18 cellular contexts compared by ENCODE assay signal in genomic region chr15:90855139-90855538, GRCh38. TPM values are rescaled to one million over a fixed set of nuclear protein-coding genes. Genes with fewer than 3 reads are reported as not detected.
DNase-seq lines count a peak whose midpoint lies in the region; ATAC-seq lines count a peak whose summit lies in the region.
"Had no signal": no experiment of that assay in that cellular context is flagged by ENCODE, and none has a peak within 500 bp of the region (broad histone marks: within the 10 kb centered on the region; RNA-seq: fewer than 3 reads in every experiment).

No MANE protein-coding gene starts in this region.

- peaks cover 25% of the 10 kb centered on the region for H3K36me3 Mint-ChIP-seq in activated CD4-positive, alpha-beta T cell treated with anti-CD3 and anti-CD28 coated beads, Interleukin-2, amount 10 ng/mL, durations not matched to agents 7 days and 5 days (ENCODE audit: low read depth)
- H3K36me3 Mint-ChIP-seq in CD4-positive, alpha-beta memory T cell, result no peaks in the 10 kb centered on the region
- H3K36me3 Mint-ChIP-seq in activated T-helper 2 cell treated with anti-CD3 and anti-CD28 coated beads, Interferon-gamma antibody, Interleukin-2, Interleukin-4, amounts not matched to agents 10 μg/mL and 5 μg/mL and 100 μg/mL, durations not matched to agents 14 hours and 24 hours and 36 hours (ENCODE audit: low read depth), result peaks cover 22% of the 10 kb centered on the region
- peaks cover 0 to 28% (median 0%) of the 10 kb centered on the region in 5 donors for H3K36me3 Mint-ChIP-seq in naive thymus-derived CD4-positive, alpha-beta T cell

- H3K9me3 Mint-ChIP-seq in activated CD4-positive, alpha-beta T cell treated with anti-CD3 and anti-CD28 coated beads, Interleukin-2, amount 10 ng/mL, durations not matched to agents 7 days and 5 days, result peaks cover 8% of the 10 kb centered on the region
- H3K9me3 Mint-ChIP-seq in CD4-positive, alpha-beta memory T cell, result no peaks in the 10 kb centered on the region
- no peaks in the 10 kb centered on the region for H3K9me3 Mint-ChIP-seq in activated T-helper 2 cell treated with anti-CD3 and anti-CD28 coated beads, Interferon-gamma antibody, Interleukin-2, Interleukin-4, amounts not matched to agents 10 μg/mL and 5 μg/mL and 100 μg/mL, durations not matched to agents 14 hours and 24 hours and 36 hours
- H3K9me3 Mint-ChIP-seq in naive thymus-derived CD4-positive, alpha-beta T cell, result peaks cover 0 to 6% (median 0%) of the 10 kb centered on the region in 11 donors

- H3K4me1 ChIP-seq in CD4-positive, alpha-beta memory T cell (ENCODE audit: insufficient read depth, low read length), result peaks cover 71% of the 10 kb centered on the region
- peaks cover 22 to 27% of the 10 kb centered on the region in 2 donors for H3K4me1 ChIP-seq in naive thymus-derived CD4-positive, alpha-beta T cell (ENCODE audit: control insufficient read depth in 2 of 2, insufficient read depth in 2 of 2, low read length in 2 of 2)
- H3K4me1 ChIP-seq: BE2C had no signal

- H3K27me3 ChIP-seq in CD4-positive, alpha-beta memory T cell (ENCODE audit: insufficient read depth, low read length), result no peaks in the 10 kb centered on the region
- no peaks in the 10 kb centered on the region for H3K27me3 ChIP-seq in naive thymus-derived CD4-positive, alpha-beta T cell (ENCODE audit: control insufficient read depth in 2 of 2, insufficient read depth in 2 of 2, low read length in 2 of 2)
- H3K27me3 ChIP-seq: BE2C, SJSA1 had no signal

- no peak overlapping the region for H3K4me3 Mint-ChIP-seq in activated CD4-positive, alpha-beta T cell treated with anti-CD3 and anti-CD28 coated beads, Interleukin-2, amount 10 ng/mL, durations not matched to agents 7 days and 5 days
- H3K4me3 Mint-ChIP-seq in CD4-positive, alpha-beta memory T cell, result peak overlapping the region in 1 of 8 donors; percentile 7
- no peak overlapping the region for H3K4me3 Mint-ChIP-seq in activated T-helper 2 cell treated with anti-CD3 and anti-CD28 coated beads, Interferon-gamma antibody, Interleukin-2, Interleukin-4, amounts not matched to agents 10 μg/mL and 5 μg/mL and 100 μg/mL, durations not matched to agents 14 hours and 24 hours and 36 hours (ENCODE audit: low read depth)
- H3K4me3 Mint-ChIP-seq in naive thymus-derived CD4-positive, alpha-beta T cell, result peak overlapping the region in 1 of 10 donors; percentile 44

- H3K27me3 Mint-ChIP-seq in activated CD4-positive, alpha-beta T cell treated with anti-CD3 and anti-CD28 coated beads, Interleukin-2, amount 10 ng/mL, durations not matched to agents 7 days and 5 days, result no peaks in the 10 kb centered on the region
- H3K27me3 Mint-ChIP-seq in CD4-positive, alpha-beta memory T cell, result no peaks in the 10 kb centered on the region
- no peaks in the 10 kb centered on the region for H3K27me3 Mint-ChIP-seq in activated T-helper 2 cell treated with anti-CD3 and anti-CD28 coated beads, Interferon-gamma antibody, Interleukin-2, Interleukin-4, amounts not matched to agents 10 μg/mL and 5 μg/mL and 100 μg/mL, durations not matched to agents 14 hours and 24 hours and 36 hours (ENCODE audit: low read depth)
- peaks cover 0 to 6% (median 0%) of the 10 kb centered on the region in 5 donors for H3K27me3 Mint-ChIP-seq in naive thymus-derived CD4-positive, alpha-beta T cell

- peak overlapping the region; percentile 91 for H3K27ac Mint-ChIP-seq in activated CD4-positive, alpha-beta T cell treated with anti-CD3 and anti-CD28 coated beads, Interleukin-2, amount 10 ng/mL, durations not matched to agents 7 days and 5 days
- peak overlapping the region; percentile 72 to 98 (median 93) for H3K27ac Mint-ChIP-seq in CD4-positive, alpha-beta memory T cell
- peak overlapping the region; percentile 83 for H3K27ac Mint-ChIP-seq in activated T-helper 2 cell treated with anti-CD3 and anti-CD28 coated beads, Interferon-gamma antibody, Interleukin-2, Interleukin-4, amounts not matched to agents 10 μg/mL and 5 μg/mL and 100 μg/mL, durations not matched to agents 14 hours and 24 hours and 36 hours
- peak overlapping the region in 5 of 9 donors; percentile 36 to 93 (median 65) for H3K27ac Mint-ChIP-seq in naive thymus-derived CD4-positive, alpha-beta T cell

- intact Hi-C loops in CD4-positive, alpha-beta memory T cell (cut with micrococcal nuclease), result no loop called here
- intact Hi-C loops in activated T-helper 2 cell treated with anti-CD3 and anti-CD28 coated beads, Interferon-gamma antibody, Interleukin-2, Interleukin-4, amounts not matched to agents 10 μg/mL and 5 μg/mL and 100 μg/mL, durations not matched to agents 14 hours and 24 hours and 36 hours (cut with micrococcal nuclease), result loop anchor here (10.0 kb wide), 1 partner anchor 440 kb away; no protein-coding TSS in a partner anchor
- intact Hi-C loops in naive thymus-derived CD4-positive, alpha-beta T cell (cut with micrococcal nuclease), result loop anchor here in 1 of 2 donors (10.0 kb wide), 1 partner anchor 450 kb away; no protein-coding TSS in a partner anchor

- H3K4me1 Mint-ChIP-seq in activated CD4-positive, alpha-beta T cell treated with anti-CD3 and anti-CD28 coated beads, Interleukin-2, amount 10 ng/mL, durations not matched to agents 7 days and 5 days, result peaks cover 89% of the 10 kb centered on the region
- H3K4me1 Mint-ChIP-seq in CD4-positive, alpha-beta memory T cell, result peaks cover 43 to 86% (median 62%) of the 10 kb centered on the region in 4 donors
- peaks cover 75% of the 10 kb centered on the region for H3K4me1 Mint-ChIP-seq in activated T-helper 2 cell treated with anti-CD3 and anti-CD28 coated beads, Interferon-gamma antibody, Interleukin-2, Interleukin-4, amounts not matched to agents 10 μg/mL and 5 μg/mL and 100 μg/mL, durations not matched to agents 14 hours and 24 hours and 36 hours (ENCODE audit: low read depth)
- peaks cover 24 to 86% (median 47%) of the 10 kb centered on the region in 7 donors for H3K4me1 Mint-ChIP-seq in naive thymus-derived CD4-positive, alpha-beta T cell

- DNase-seq in activated CD4-positive, alpha-beta T cell treated with anti-CD3 and anti-CD28 coated beads, Interleukin-2, amount 10 ng/mL, durations not matched to agents 7 days and 5 days, result no peak
- no peak for DNase-seq in activated CD4-positive, alpha-beta T cell treated with anti-CD3 and anti-CD28 coated beads for 48 hours
- no peak for DNase-seq in CD4-positive, alpha-beta memory T cell
- no peak for DNase-seq in activated T-helper 2 cell treated with anti-CD3 and anti-CD28 coated beads, Interferon-gamma antibody, Interleukin-2, Interleukin-4, amounts not matched to agents 10 μg/mL and 5 μg/mL and 100 μg/mL, durations not matched to agents 14 hours and 24 hours and 36 hours (ENCODE audit: low spot score)
- no peak for DNase-seq in naive thymus-derived CD4-positive, alpha-beta T cell
- DNase-seq in DMS 273 (lab: John Stamatoyannopoulos, UW; ENCODE audit: unreplicated experiment), result no peak
- no peak for DNase-seq in DMS153 treated with DMSO at 0.1 percent for 48 hours (lab: John Stamatoyannopoulos, UW; ENCODE audit: unreplicated experiment)
- DNase-seq: activated CD4-positive, alpha-beta T cell treated with anti-CD3 and anti-CD28 coated beads, Interleukin-2, amount 50 U/mL, for 4 hours; activated T-cell treated with anti-CD3 and anti-CD28 coated beads, Interleukin-2, amount 50 U/mL, for 48 hours; BE2C; glutamatergic neuron; NCI-H1048; NCI-H187 treated with DMSO at 0.1 percent for 48 hours; NCI-H526 treated with DMSO at 0.1 percent for 48 hours; nucleus accumbens had no signal

- no peaks in the 10 kb centered on the region for H3K9me3 ChIP-seq in CD4-positive, alpha-beta memory T cell (ENCODE audit: control insufficient read depth in 1 of 2, low read length in 2 of 2)
- H3K9me3 ChIP-seq in naive thymus-derived CD4-positive, alpha-beta T cell (ENCODE audit: control insufficient read depth in 2 of 3, low read length in 3 of 3), result no peaks in the 10 kb centered on the region
- H3K9me3 ChIP-seq: A549, BE2C, SJSA1 had no signal

- H3K4me3 ChIP-seq in CD4-positive, alpha-beta memory T cell (ENCODE audit: low read length in 2 of 2), result no peak overlapping the region
- no peak overlapping the region for H3K4me3 ChIP-seq in naive thymus-derived CD4-positive, alpha-beta T cell (ENCODE audit: low read length)
- H3K4me3 ChIP-seq: A549, SJSA1 had no signal

- ATAC-seq in naive thymus-derived CD4-positive, alpha-beta T cell, result no peak
- ATAC-seq in GM18519 (IDR thresholded peaks at IDR 0.05; ENCODE audit: low FRiP score, unreplicated experiment), result no peak

- CTCF ChIA-PET in activated CD4-positive, alpha-beta T cell treated with anti-CD3 and anti-CD28 coated beads, Interleukin-2, amount 10 ng/mL, durations not matched to agents 7 days and 5 days (lab: Charles Lee), result interaction anchor here (0.7 to 2.7 kb wide), 4 partner anchors 9 to 207 kb away, joined by 3 to 8 read pairs (median 6); no protein-coding TSS in a partner anchor
- CTCF ChIA-PET in CD4-positive, alpha-beta memory T cell (lab: Charles Lee; ENCODE audit: partially characterized antibody), result no interaction called here
- CTCF ChIA-PET in naive thymus-derived CD4-positive, alpha-beta T cell (lab: Charles Lee), result no interaction called here

- POLR2A ChIA-PET in activated CD4-positive, alpha-beta T cell treated with anti-CD3 and anti-CD28 coated beads, Interleukin-2, amount 10 ng/mL, durations not matched to agents 7 days and 5 days (lab: Charles Lee), result no interaction called here
- POLR2A ChIA-PET in CD4-positive, alpha-beta memory T cell (lab: Charles Lee; ENCODE audit: partially characterized antibody), result no interaction called here
- POLR2A ChIA-PET in naive thymus-derived CD4-positive, alpha-beta T cell (lab: Charles Lee), result no interaction called here

- no peak overlapping the region for H3K27ac ChIP-seq in CD4-positive, alpha-beta memory T cell (ENCODE audit: low read depth, low read length)
- no peak overlapping the region for H3K27ac ChIP-seq in naive thymus-derived CD4-positive, alpha-beta T cell (ENCODE audit: low read depth, low read length)
- H3K27ac ChIP-seq: A549, SJSA1 had no signal

- no peaks in the 10 kb centered on the region for H3K36me3 ChIP-seq in CD4-positive, alpha-beta memory T cell (ENCODE audit: insufficient read depth, low read length)
- no peaks in the 10 kb centered on the region for H3K36me3 ChIP-seq in naive thymus-derived CD4-positive, alpha-beta T cell (ENCODE audit: control insufficient read depth in 2 of 3, insufficient read depth in 3 of 3, low read length in 3 of 3)
- H3K36me3 ChIP-seq: BE2C, SJSA1 had no signal

RNA-seq across cellular contexts. Expression of gene FURIN, which starts 13.2 kb away (rescaled TPM):
- 100 to 1,000 TPM; 148 to 153 TPM for total RNA-seq in activated CD4-positive, alpha-beta T cell treated with anti-CD3 and anti-CD28 coated beads, Interleukin-2, amount 10 ng/mL, durations not matched to agents 7 days and 5 days
- total RNA-seq in CD4-positive, alpha-beta memory T cell, result 10 to 100 TPM; 37.2 to 40.3 TPM
- 10 to 100 TPM in 1 of 2 donors, 1 to 10 TPM in 1; 1.6 to 11.6 TPM for polyA plus RNA-seq in CD4-positive, alpha-beta memory T cell
- 564 and 570 TPM in 2 replicates for total RNA-seq in activated T-helper 2 cell treated with anti-CD3 and anti-CD28 coated beads, Interferon-gamma antibody, Interleukin-2, Interleukin-4, amounts not matched to agents 10 μg/mL and 5 μg/mL and 100 μg/mL, durations not matched to agents 14 hours and 24 hours and 36 hours
- 100 to 1,000 TPM in 1 of 5 experiments, 10 to 100 TPM in 4; 31.8 to 516 (median 58.9) TPM for total RNA-seq in naive thymus-derived CD4-positive, alpha-beta T cell
- 1 to 10 TPM; 2.0 to 4.0 TPM for polyA plus RNA-seq in naive thymus-derived CD4-positive, alpha-beta T cell

RNA-seq across cellular contexts. Expression of gene FES, which starts 29.2 kb away (rescaled TPM):
- total RNA-seq in activated CD4-positive, alpha-beta T cell treated with anti-CD3 and anti-CD28 coated beads, Interleukin-2, amount 10 ng/mL, durations not matched to agents 7 days and 5 days, result 10 to 100 TPM in 1 of 2 experiments, 1 to 10 TPM in 1; 8.6 to 10.7 TPM
- 1 to 10 TPM; 2.3 to 3.0 TPM for total RNA-seq in CD4-positive, alpha-beta memory T cell
- not detected for polyA plus RNA-seq in CD4-positive, alpha-beta memory T cell
- 51.9 and 55.8 TPM in 2 replicates for total RNA-seq in activated T-helper 2 cell treated with anti-CD3 and anti-CD28 coated beads, Interferon-gamma antibody, Interleukin-2, Interleukin-4, amounts not matched to agents 10 μg/mL and 5 μg/mL and 100 μg/mL, durations not matched to agents 14 hours and 24 hours and 36 hours
- 10 to 100 TPM in 2 of 5 experiments, 1 to 10 TPM in 3; 2.3 to 78.6 (median 9.1) TPM for total RNA-seq in naive thymus-derived CD4-positive, alpha-beta T cell
- not detected for polyA plus RNA-seq in naive thymus-derived CD4-positive, alpha-beta T cell

RNA-seq across cellular contexts. Expression of gene MAN2A2, which starts 48.0 kb away (rescaled TPM):
- total RNA-seq in activated CD4-positive, alpha-beta T cell treated with anti-CD3 and anti-CD28 coated beads, Interleukin-2, amount 10 ng/mL, durations not matched to agents 7 days and 5 days, result 10 to 100 TPM; 77.4 to 97.4 TPM
- 100 to 1,000 TPM; 123 to 126 TPM for total RNA-seq in CD4-positive, alpha-beta memory T cell
- 10 to 100 TPM in 1 of 2 donors, 1 to 10 TPM in 1; 1.3 to 12.2 TPM for polyA plus RNA-seq in CD4-positive, alpha-beta memory T cell
- total RNA-seq in activated T-helper 2 cell treated with anti-CD3 and anti-CD28 coated beads, Interferon-gamma antibody, Interleukin-2, Interleukin-4, amounts not matched to agents 10 μg/mL and 5 μg/mL and 100 μg/mL, durations not matched to agents 14 hours and 24 hours and 36 hours, result 200 and 201 TPM in 2 replicates
- 100 to 1,000 TPM; 117 to 171 (median 149) TPM for total RNA-seq in naive thymus-derived CD4-positive, alpha-beta T cell
- polyA plus RNA-seq in naive thymus-derived CD4-positive, alpha-beta T cell, result 1 to 10 TPM; 7.1 to 8.4 TPM
